ENCODE assay signal across 26 cellular contexts in the genomic region with DNA sequence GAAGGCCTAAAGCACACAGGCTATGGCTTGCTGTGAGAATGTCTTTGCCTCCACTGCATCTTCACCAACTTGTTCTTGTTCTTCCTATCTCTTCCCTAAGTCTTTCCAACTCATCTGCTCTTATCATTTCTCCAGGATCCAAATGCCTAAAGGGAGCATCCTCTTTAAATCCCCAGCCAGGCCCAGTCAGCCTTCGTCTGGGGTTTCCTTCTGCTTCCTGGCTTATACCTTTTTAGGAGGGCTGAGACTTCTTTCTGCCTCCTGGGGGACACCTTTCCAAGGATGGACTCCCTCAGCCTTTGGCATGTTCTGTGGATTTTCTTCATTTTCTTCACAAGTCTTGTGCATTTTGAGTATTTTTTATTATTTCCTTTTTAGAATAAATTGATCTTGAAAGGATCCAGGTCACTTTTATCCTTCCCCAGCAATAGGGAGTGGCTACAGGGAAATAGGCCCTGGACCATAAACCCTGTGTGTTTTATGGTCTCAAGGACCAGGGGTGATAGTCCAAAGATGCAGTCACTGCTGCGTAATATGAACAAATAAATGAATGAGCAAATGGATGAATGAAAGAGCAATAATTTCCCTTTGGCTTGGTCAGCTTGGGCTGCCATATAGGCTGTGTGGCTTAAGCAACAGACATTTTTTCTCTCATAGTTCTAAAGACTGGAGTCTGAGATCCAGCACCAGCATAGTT.
"Had no signal": no experiment of that assay in that cellular context is flagged by ENCODE, and none has a peak within 500 bp of the region (broad histone marks: within the 10 kb centered on the region; RNA-seq: fewer than 3 reads in every experiment).

No MANE protein-coding gene starts in this region.

- H3K27me3 ChIP-seq: SJCRH30 had no signal

- H3K27ac ChIP-seq: SJCRH30, SK-N-MC had no signal

- H3K36me3 ChIP-seq: SJCRH30 had no signal

- H3K9me3 Mint-ChIP-seq: activated CD4-positive, alpha-beta T cell treated with anti-CD3 and anti-CD28 coated beads, Interleukin-2, amount 10 ng/mL, durations not matched to agents 24 days and 14 days; activated CD8-positive, alpha-beta T cell treated with anti-CD3 and anti-CD28 coated beads for 36 hours; activated naive CD8-positive, alpha-beta T cell treated with anti-CD3 and anti-CD28 coated beads, Interleukin-2, amount 50 U/mL, for 24 hours; activated T-cell treated with anti-CD3 and anti-CD28 coated beads, Interleukin-2, amount 50 U/mL, for 72 hours; activated T-helper 17 cell treated with anti-CD3 and anti-CD28 coated beads, Interleukin-2, amount 50 U/mL, for 72 hours; brain; T-helper 2 cell treated with Interferon-gamma antibody and Interleukin-4, amounts not matched to agents 5 μg/mL and 100 μg/mL, for 36 hours had no signal

- H3K4me3 Mint-ChIP-seq: activated CD4-positive, alpha-beta T cell treated with anti-CD3 and anti-CD28 coated beads, Interleukin-2, amount 10 ng/mL, durations not matched to agents 24 days and 14 days; activated CD8-positive, alpha-beta T cell treated with anti-CD3 and anti-CD28 coated beads for 36 hours; activated naive CD8-positive, alpha-beta T cell; activated naive CD8-positive, alpha-beta T cell treated with anti-CD3 and anti-CD28 coated beads, Interleukin-2, amount 50 U/mL, for 24 hours; activated T-cell treated with anti-CD3 and anti-CD28 coated beads, Interleukin-2, amount 50 U/mL, for 72 hours; activated T-helper 17 cell treated with anti-CD3 and anti-CD28 coated beads, Interleukin-2, amount 50 U/mL, for 72 hours; brain; T-helper 2 cell treated with Interferon-gamma antibody and Interleukin-4, amounts not matched to agents 5 μg/mL and 100 μg/mL, for 36 hours had no signal

- H3K9me3 ChIP-seq: SJCRH30 had no signal

- H3K4me3 ChIP-seq: SJCRH30, SK-N-MC had no signal

- ATAC-seq: activated CD8-positive, alpha-beta T cell treated with anti-CD3 and anti-CD28 coated beads for 36 hours; activated naive CD8-positive, alpha-beta T cell treated with anti-CD3 and anti-CD28 coated beads, Interleukin-2, amount 50 U/mL, for 24 hours; activated T-cell treated with anti-CD3 and anti-CD28 coated beads, Interleukin-2, amount 50 U/mL, for 72 hours; activated T-helper 17 cell treated with anti-CD3 and anti-CD28 coated beads, Interleukin-2, amount 50 U/mL, for 72 hours; Panc1 had no signal

- H3K27me3 Mint-ChIP-seq: activated CD4-positive, alpha-beta T cell treated with anti-CD3 and anti-CD28 coated beads, Interleukin-2, amount 10 ng/mL, durations not matched to agents 24 days and 14 days; activated CD8-positive, alpha-beta T cell treated with anti-CD3 and anti-CD28 coated beads for 36 hours; activated naive CD8-positive, alpha-beta T cell; activated naive CD8-positive, alpha-beta T cell treated with anti-CD3 and anti-CD28 coated beads, Interleukin-2, amount 50 U/mL, for 24 hours; activated T-helper 17 cell treated with anti-CD3 and anti-CD28 coated beads, Interleukin-2, amount 50 U/mL, for 72 hours; brain had no signal

- H3K36me3 Mint-ChIP-seq: activated naive CD8-positive, alpha-beta T cell; brain had no signal

- DNase-seq: activated CD4-positive, alpha-beta T cell treated with anti-CD3 and anti-CD28 coated beads, Interleukin-2, amount 10 ng/mL, durations not matched to agents 24 days and 14 days; activated CD4-positive, alpha-beta T cell treated with anti-CD3 and anti-CD28 coated beads, Interleukin-2, amount 50 U/mL, for 4 hours; activated CD8-positive, alpha-beta T cell treated with anti-CD3 and anti-CD28 coated beads for 36 hours; activated effector memory CD4-positive, alpha-beta T cell treated with anti-CD3 and anti-CD28 coated beads, Interleukin-2, amount 50 U/mL, for 16 hours; activated naive CD4-positive, alpha-beta T cell treated with Interleukin-2 at 50 U/mL for 16 hours; activated naive CD8-positive, alpha-beta T cell treated with anti-CD3 and anti-CD28 coated beads, Interleukin-2, amount 50 U/mL, for 24 hours; activated T-cell treated with anti-CD3 and anti-CD28 coated beads, Interleukin-2, amount 50 U/mL, for 1 hour; activated T-cell treated with anti-CD3 and anti-CD28 coated beads, Interleukin-2, amount 50 U/mL, for 72 hours; anterior cingulate cortex; caudate nucleus; Karpas-422; KBM-7; NCI-H1048; NCI-H1436 treated with DMSO at 0.1 percent for 48 hours; NCI-H187; NCI-H2081; NCI-H345; NCI-H524 treated with DMSO at 0.1 percent for 48 hours; SHP77; SJCRH30 had no signal

- H3K4me1 Mint-ChIP-seq: activated CD4-positive, alpha-beta T cell treated with anti-CD3 and anti-CD28 coated beads, Interleukin-2, amount 10 ng/mL, durations not matched to agents 24 days and 14 days; activated naive CD8-positive, alpha-beta T cell treated with anti-CD3 and anti-CD28 coated beads, Interleukin-2, amount 50 U/mL, for 24 hours; activated T-helper 17 cell treated with anti-CD3 and anti-CD28 coated beads, Interleukin-2, amount 50 U/mL, for 72 hours had no signal

- H3K27ac Mint-ChIP-seq: activated CD4-positive, alpha-beta T cell treated with anti-CD3 and anti-CD28 coated beads, Interleukin-2, amount 10 ng/mL, durations not matched to agents 24 days and 14 days; activated CD8-positive, alpha-beta T cell treated with anti-CD3 and anti-CD28 coated beads for 36 hours; activated naive CD8-positive, alpha-beta T cell; activated naive CD8-positive, alpha-beta T cell treated with anti-CD3 and anti-CD28 coated beads, Interleukin-2, amount 50 U/mL, for 24 hours; activated T-cell treated with anti-CD3 and anti-CD28 coated beads, Interleukin-2, amount 50 U/mL, for 72 hours; activated T-helper 17 cell treated with anti-CD3 and anti-CD28 coated beads, Interleukin-2, amount 50 U/mL, for 72 hours; T-helper 2 cell treated with Interferon-gamma antibody and Interleukin-4, amounts not matched to agents 5 μg/mL and 100 μg/mL, for 36 hours had no signal
